2 cellular contexts compared by ENCODE assay signal in genomic region chr17:17151962-17152361, GRCh38.
TF ChIP-seq lines count a peak whose summit lies in the region.

No MANE protein-coding gene starts in this region.

TF ChIP-seq in A549, 52 proteins besides CTCF, POLR2A, EP300 and RAD21 (continued from another document):
- peak; percentile 81; the same call in 1 of the 2 replicates for TF ChIP-seq ATOH8 (CRISPR knock-in tag; IDR thresholded peaks at IDR 0.05; ENCODE audit: low read depth)
- peak; percentile 57 for TF ChIP-seq MAFK (IDR thresholded peaks at IDR 0.05; ENCODE audit: partially characterized antibody)
- TF ChIP-seq RCOR1 (IDR thresholded peaks at IDR 0.05; ENCODE audit: low read depth, low read length): no peak
- TF ChIP-seq USF2 (IDR thresholded peaks at IDR 0.05): no peak
- TF ChIP-seq SMC3 (IDR thresholded peaks at IDR 0.05): peak; percentile 37; the same call in 1 of the 3 replicates
- 0 out of 2 replicates have a peak, but pooled peaks have one; percentile 8 for TF ChIP-seq TP53 (CRISPR knock-in tag; IDR thresholded peaks at IDR 0.05)
- TF ChIP-seq NFE2L2 (conservative IDR thresholded peaks at IDR 0.05; ENCODE audit: low read length): 0 out of 2 replicates have a peak, but pooled peaks have one; percentile 5
- peak; percentile 44 for TF ChIP-seq JUNB (IDR thresholded peaks at IDR 0.05)

TF ChIP-seq in IMR-90, 13 proteins besides CTCF, POLR2A, EP300 and RAD21 (continued from another document):
- TF ChIP-seq USF2 (IDR thresholded peaks at IDR 0.05; ENCODE audit: low read depth, low read length) (no peak), BHLHE40 (IDR thresholded peaks at IDR 0.05; ENCODE audit: low read depth, low read length) (peak; percentile 65), CEBPB (IDR thresholded peaks at IDR 0.05; ENCODE audit: low read depth, low read length) (no peak), NFE2L2 (IDR thresholded peaks at IDR 0.05; ENCODE audit: low read depth, low read length) (peak; percentile 83), RFX5 (IDR thresholded peaks at IDR 0.05; ENCODE audit: low read depth, low read length) (no peak), SMC3 (IDR thresholded peaks at IDR 0.05; ENCODE audit: low read depth, low read length) (no peak), RCOR1 (IDR thresholded peaks at IDR 0.05; ENCODE audit: insufficient replicate concordance, low read length) (peak; percentile 51)
